ENCODE assay signal across 9 cellular contexts in genomic region chr11:116482716-116483115, GRCh38.
"Had no signal": no experiment of that assay in that cellular context is flagged by ENCODE, and none has a peak within 500 bp of the region (broad histone marks: within the 10 kb centered on the region; RNA-seq: fewer than 3 reads in every experiment).

No MANE protein-coding gene starts in this region.

- H3K4me2 ChIP-seq: GM23338, KMS-11 had no signal

- FAIRE-seq: H1, H54, HepG2 had no signal

- H3K27ac ChIP-seq: HL-60, KMS-11 had no signal

- H3K4me3 ChIP-seq: GM23338 had no signal

- DNase-seq: H9, HCEC 1CT, KBM-7 had no signal

- ATAC-seq: GM23338, HepG2 had no signal

- H2AFZ ChIP-seq: GM23338 had no signal
